Comparison of ENCODE assay signal across 8 cellular contexts in genomic region chr1:182392045-182393028, GRCh38. TPM values are rescaled to one million over a fixed set of nuclear protein-coding genes. Genes with fewer than 3 reads are reported as not detected.
DNase-seq lines count a peak whose midpoint lies in the region; FAIRE-seq and TF ChIP-seq lines count a peak whose summit lies in the region.

No MANE protein-coding gene starts in this region.

- H3K4me2 ChIP-seq in endothelial cell of umbilical vein (ENCODE audit: insufficient read depth, low read length) = peak overlapping the region; percentile 32

- peaks cover 5% of the 10 kb centered on the region for H4K20me1 ChIP-seq in endothelial cell of umbilical vein (replicated peaks; ENCODE audit: control insufficient read depth, extremely low read depth, insufficient read depth, low read length)

- H3K9me1 ChIP-seq in endothelial cell of umbilical vein (replicated peaks; ENCODE audit: control insufficient read depth, extremely low read depth, insufficient read depth, low read length) = no peaks in the 10 kb centered on the region

- intact Hi-C loops in endothelial cell of umbilical vein (cut with micrococcal nuclease) = loop anchor here (2.0 to 5.0 kb wide), 3 partner anchors 210 to 1370 kb away; partner anchors contain the start of genes NPL, RGS16 and STX6

- H3K27me3 ChIP-seq in endothelial cell of umbilical vein (ENCODE audit: control insufficient read depth in 2 of 2, insufficient read depth in 2 of 2, low read length in 2 of 2) (no peaks in the 10 kb centered on the region), mucosa of rectum (ENCODE audit: control insufficient read depth in 2 of 2, insufficient read depth in 2 of 2, low read length in 2 of 2) (no peaks in the 10 kb centered on the region), thymus (ENCODE audit: control insufficient read depth, insufficient read depth) (no peaks in the 10 kb centered on the region)

- peak overlapping the region; percentile 85 for H2AFZ ChIP-seq in endothelial cell of umbilical vein (ENCODE audit: low read depth, low read length)

- DNase-seq in Daoy (ENCODE audit: low read depth) (peak; percentile 33), HCEC 1CT (peak; percentile 30), NCI-H1092 treated with DMSO at 0.1 percent for 48 hours (lab: John Stamatoyannopoulos, UW) (peak; percentile 91), endothelial cell of umbilical vein (ENCODE audit: low read depth, low spot score) (no peak), GM19240 (ENCODE audit: insufficient read length, low spot score) (no peak)

- H3K9ac ChIP-seq in endothelial cell of umbilical vein (replicated peaks; ENCODE audit: extremely low read depth, insufficient read depth, low read length) (peak overlapping the region; percentile 92), mucosa of rectum (ENCODE audit: low read depth in 1 of 2, low read length in 2 of 2) (peak overlapping the region; percentile 68 to 99)

- no peak for TF ChIP-seq CTCF in WI38 (IDR thresholded peaks at IDR 0.05; ENCODE audit: low read depth, low read length)
- TF ChIP-seq CTCF in endothelial cell of umbilical vein (IDR thresholded peaks at IDR 0.05; ENCODE audit: extremely low read depth in 1 of 2, insufficient read depth in 1 of 2, low read depth in 1 of 2, low read length in 2 of 2) = no peak

- peak overlapping the region; percentile 79 for H3K4me3 ChIP-seq in WI38 (ENCODE audit: low read depth, low read length)
- H3K4me3 ChIP-seq in endothelial cell of umbilical vein (replicated peaks in 1 of 3; ENCODE audit: insufficient read depth in 1 of 3, low read depth in 1 of 3, low read length in 3 of 3) = peak overlapping the region; percentile 49 to 90 (median 70)
- peak overlapping the region; percentile 74 to 91 for H3K4me3 ChIP-seq in mucosa of rectum (ENCODE audit: low read length in 2 of 2)
- peak overlapping the region; percentile 83 for H3K4me3 ChIP-seq in thymus (ENCODE audit: low read length)

- H3K27ac ChIP-seq in endothelial cell of umbilical vein (ENCODE audit: insufficient read depth, low read depth, low read length) (peak overlapping the region; percentile 81), mucosa of rectum (ENCODE audit: low read depth in 2 of 2, low read length in 2 of 2) (peak overlapping the region; percentile 95 to 98), thymus (ENCODE audit: low read depth) (peak overlapping the region; percentile 88)

- WGBS in thymus = 16% methylated on average over 47 of the region's 47 CpGs

- peaks cover 8 to 9% of the 10 kb centered on the region in 2 experiments for H3K36me3 ChIP-seq in endothelial cell of umbilical vein (ENCODE audit: control insufficient read depth in 2 of 2, extremely low read depth in 1 of 2, insufficient read depth in 2 of 2, low read length in 2 of 2)
- H3K36me3 ChIP-seq in mucosa of rectum (ENCODE audit: control insufficient read depth in 2 of 2, insufficient read depth in 2 of 2, low read length in 2 of 2) = peaks cover 17 to 23% of the 10 kb centered on the region in 2 donors
- peaks cover 13% of the 10 kb centered on the region for H3K36me3 ChIP-seq in thymus (ENCODE audit: control insufficient read depth, insufficient read depth)

- CTCF ChIA-PET in endothelial cell of umbilical vein (lab: Charles Lee) = interaction anchor here (0.6 to 10.7 kb wide), 6 partner anchors 16 to 1263 kb away, joined by 3 to 670 read pairs (median 5); no protein-coding TSS in a partner anchor

- dilution Hi-C loops in endothelial cell of umbilical vein (cut with MboI; ENCODE audit: extremely low pct_ligation_motif_present, low sequenced_read_pairs) = no loop called here

- BruUV-seq in endothelial cell of umbilical vein (replicated peaks; lab: Mats Ljungman, UMichigan) = TSS peak; percentile 56

- peak; percentile 46 for FAIRE-seq in endothelial cell of umbilical vein (lab: Jason Lieb, UNC)

- H3K4me1 ChIP-seq in endothelial cell of umbilical vein (ENCODE audit: control insufficient read depth, extremely low read depth, insufficient read depth, low read length) = peaks cover 4% of the 10 kb centered on the region
- H3K4me1 ChIP-seq in mucosa of rectum (ENCODE audit: control insufficient read depth in 2 of 2, insufficient read depth in 2 of 2, low read length in 2 of 2) = peaks cover 3 to 32% of the 10 kb centered on the region in 2 donors
- H3K4me1 ChIP-seq in thymus (ENCODE audit: control insufficient read depth, insufficient read depth, low read length) = peaks cover 14% of the 10 kb centered on the region

- POLR2A ChIA-PET in endothelial cell of umbilical vein (lab: Charles Lee) = interaction anchor here (0.6 to 1.3 kb wide), 8 partner anchors 13 to 1938 kb away, joined by 3 to 16 read pairs (median 4); no protein-coding TSS in a partner anchor

- no peak for TF ChIP-seq POLR2A in endothelial cell of umbilical vein (IDR thresholded peaks at IDR 0.05; ENCODE audit: low read depth, low read length)

- no peaks in the 10 kb centered on the region for H3K9me3 ChIP-seq in endothelial cell of umbilical vein (replicated peaks; ENCODE audit: control insufficient read depth, insufficient read depth, low read length)
- H3K9me3 ChIP-seq in mucosa of rectum (ENCODE audit: control insufficient read depth in 2 of 2, low read length in 2 of 2) = no peaks in the 10 kb centered on the region
- H3K9me3 ChIP-seq in thymus (ENCODE audit: control insufficient read depth) = no peaks in the 10 kb centered on the region

- peaks cover 39% of the 10 kb centered on the region for H3K79me2 ChIP-seq in endothelial cell of umbilical vein (ENCODE audit: control insufficient read depth, insufficient read depth, low read length)

TF ChIP-seq in endothelial cell of umbilical vein, 7 proteins besides CTCF, POLR2A, EP300 and RAD21:
- TF ChIP-seq MAX (IDR thresholded peaks at IDR 0.05; ENCODE audit: insufficient read depth, insufficient read length) = no peak
- no peak for TF ChIP-seq POLR2AphosphoS5 (IDR thresholded peaks at IDR 0.05; ENCODE audit: insufficient read depth, low read depth, low read length)
- no peak for TF ChIP-seq FOS (IDR thresholded peaks at IDR 0.05; ENCODE audit: borderline replicate concordance, insufficient read depth, low read length)
- no peak for TF ChIP-seq MYC (IDR thresholded peaks at IDR 0.05; ENCODE audit: low read depth, low read length)
- TF ChIP-seq GATA2 (IDR thresholded peaks at IDR 0.05; ENCODE audit: insufficient read depth, insufficient read length, low read depth, low read length) = no peak
- TF ChIP-seq EZH2 (IDR thresholded peaks at IDR 0.05; ENCODE audit: borderline replicate concordance, low read depth, low read length, severe bottlenecking) = no peak
- TF ChIP-seq JUN (IDR thresholded peaks at IDR 0.05; ENCODE audit: borderline replicate concordance, insufficient read depth, insufficient read length, low read depth) = no peak

RNA-seq across cellular contexts. Expression of gene GLUL, which starts 0.7 kb away (rescaled TPM):
- total RNA-seq in Daoy (2014; rRNA removed; shearing (Covaris generic)) = 94.2 and 114 TPM in 2 replicates
- 181 and 187 TPM in 2 replicates for total RNA-seq in endothelial cell of umbilical vein
- polyA plus RNA-seq in endothelial cell of umbilical vein = 156 and 172 TPM in 2 replicates
- polyA plus RNA-seq in endothelial cell of umbilical vein (2011; cell fraction: cytosol; rRNA removed) = 176 and 214 TPM in 2 replicates
- 227 and 276 TPM in 2 replicates for polyA plus RNA-seq in endothelial cell of umbilical vein (2011; cell fraction: nucleus; rRNA removed)
- 160 and 171 TPM in 2 replicates for polyA plus RNA-seq in endothelial cell of umbilical vein (2012)
- polyA minus RNA-seq in endothelial cell of umbilical vein = 214 and 303 TPM in 2 replicates
- 10.3 TPM for polyA minus RNA-seq in endothelial cell of umbilical vein (2011; cell fraction: cytosol; rRNA and poly(A)+ RNA removed)
- polyA minus RNA-seq in endothelial cell of umbilical vein (2011; cell fraction: nucleus; rRNA and poly(A)+ RNA removed) = 64.7 and 74.1 TPM in 2 replicates
- polyA plus RNA-seq in thymus = 1,039 TPM

RNA-seq across cellular contexts. Expression of gene TEDDM1, which starts 8.1 kb away (rescaled TPM):
- not detected in 2 replicates for total RNA-seq in Daoy (2014; rRNA removed; shearing (Covaris generic))
- not detected in 2 replicates for total RNA-seq in endothelial cell of umbilical vein
- polyA plus RNA-seq in endothelial cell of umbilical vein (not detected in 2 replicates), thymus (0.02 TPM)
- polyA plus RNA-seq in endothelial cell of umbilical vein (2011; cell fraction: cytosol; rRNA removed) = not detected in 2 replicates
- polyA plus RNA-seq in endothelial cell of umbilical vein (2011; cell fraction: nucleus; rRNA removed) = not detected in 2 replicates
- polyA plus RNA-seq in endothelial cell of umbilical vein (2012) = 0.07 TPM in 1 of 2 replicates, not detected in the other
- not detected in 2 replicates for polyA minus RNA-seq in endothelial cell of umbilical vein
- polyA minus RNA-seq in endothelial cell of umbilical vein (2011; cell fraction: cytosol; rRNA and poly(A)+ RNA removed) = not detected
- not detected in 2 replicates for polyA minus RNA-seq in endothelial cell of umbilical vein (2011; cell fraction: nucleus; rRNA and poly(A)+ RNA removed)

RNA-seq across cellular contexts. Expression of gene RGSL1, which starts 57.6 kb away (rescaled TPM):
- not detected in 2 replicates for total RNA-seq in Daoy (2014; rRNA removed; shearing (Covaris generic))
- not detected in 2 replicates for total RNA-seq in endothelial cell of umbilical vein
- polyA plus RNA-seq in endothelial cell of umbilical vein (not detected in 2 replicates), thymus (0.02 TPM)
- polyA plus RNA-seq in endothelial cell of umbilical vein (2011; cell fraction: cytosol; rRNA removed) = not detected in 2 replicates
- polyA plus RNA-seq in endothelial cell of umbilical vein (2011; cell fraction: nucleus; rRNA removed) = not detected in 2 replicates
- polyA plus RNA-seq in endothelial cell of umbilical vein (2012) = not detected in 2 replicates
- not detected in 2 replicates for polyA minus RNA-seq in endothelial cell of umbilical vein
- not detected for polyA minus RNA-seq in endothelial cell of umbilical vein (2011; cell fraction: cytosol; rRNA and poly(A)+ RNA removed)
- polyA minus RNA-seq in endothelial cell of umbilical vein (2011; cell fraction: nucleus; rRNA and poly(A)+ RNA removed) = not detected in 2 replicates

Comparison
In these comparisons a context has a peak if more than half of its experiments do, and no peak if none do; other contexts are left out.
1. DNase-seq: peak in Daoy (single experiment), HCEC 1CT (single experiment) and NCI-H1092 treated with DMSO at 0.1 percent for 48 hours (single experiment); none in endothelial cell of umbilical vein (single experiment) and GM19240 (single experiment).
2. Peak in every context shown above with its lines, with median percentiles within 50 percentile points of each other: H3K4me3 ChIP-seq and H3K27ac ChIP-seq.